8 cellular contexts compared by ENCODE assay signal in genomic region chr13:33194820-33195692, GRCh38.
DNase-seq lines count a peak whose midpoint lies in the region; ATAC-seq and TF ChIP-seq lines count a peak whose summit lies in the region.

No MANE protein-coding gene starts in this region.

- dilution Hi-C loops in mammary epithelial cell (cut with HindIII; ENCODE audit: low sequenced_read_pairs) = no loop called here

- H3K27ac ChIP-seq in mammary epithelial cell (ENCODE audit: insufficient read depth, low read depth, low read length) = no peak overlapping the region
- peak overlapping the region; percentile 82 for H3K27ac ChIP-seq in mesodermal cell (ENCODE audit: low read depth, low read length, severe bottlenecking)
- H3K27ac ChIP-seq in effector memory CD4-positive, alpha-beta T cell (ENCODE audit: insufficient read depth, low read length, poor library complexity, severe bottlenecking) = no peak overlapping the region

- DNase-seq in MCF 10A (ENCODE audit: unreplicated experiment) (peak; percentile 73), mammary epithelial cell (no peak), amniotic epithelial cell (ENCODE audit: low read depth) (peak; percentile 96)
- no peak for DNase-seq in activated naive CD8-positive, alpha-beta T cell treated with anti-CD3 and anti-CD28 coated beads for 36 hours
- DNase-seq in effector memory CD4-positive, alpha-beta T cell = no peak
- DNase-seq in activated CD4-positive, alpha-beta T cell treated with anti-CD3 and anti-CD28 coated beads for 36 hours = no peak

- H3K9me3 Mint-ChIP-seq in MCF 10A (ENCODE audit: unreplicated experiment) = no peaks in the 10 kb centered on the region
- no peaks in the 10 kb centered on the region for H3K9me3 Mint-ChIP-seq in activated naive CD8-positive, alpha-beta T cell treated with anti-CD3 and anti-CD28 coated beads for 36 hours
- no peaks in the 10 kb centered on the region for H3K9me3 Mint-ChIP-seq in activated CD4-positive, alpha-beta T cell treated with anti-CD3 and anti-CD28 coated beads for 36 hours (ENCODE audit: low read depth)

- peak overlapping the region; percentile 10 for H3K4me3 Mint-ChIP-seq in MCF 10A (ENCODE audit: unreplicated experiment)
- no peak overlapping the region for H3K4me3 Mint-ChIP-seq in activated naive CD8-positive, alpha-beta T cell treated with anti-CD3 and anti-CD28 coated beads for 36 hours
- no peak overlapping the region for H3K4me3 Mint-ChIP-seq in activated CD4-positive, alpha-beta T cell treated with anti-CD3 and anti-CD28 coated beads for 36 hours

- H3K36me3 Mint-ChIP-seq in MCF 10A (ENCODE audit: insufficient read depth, unreplicated experiment) = peaks cover 28% of the 10 kb centered on the region
- H3K36me3 Mint-ChIP-seq in activated naive CD8-positive, alpha-beta T cell treated with anti-CD3 and anti-CD28 coated beads for 36 hours = no peaks in the 10 kb centered on the region
- H3K36me3 Mint-ChIP-seq in activated CD4-positive, alpha-beta T cell treated with anti-CD3 and anti-CD28 coated beads for 36 hours (ENCODE audit: low read depth) = no peaks in the 10 kb centered on the region

- intact Hi-C loops in MCF 10A (cut with micrococcal nuclease) = no loop called here
- intact Hi-C loops in mammary epithelial cell (cut with micrococcal nuclease) = no loop called here
- intact Hi-C loops in activated CD4-positive, alpha-beta T cell treated with anti-CD3 and anti-CD28 coated beads for 36 hours (cut with DNase I, micrococcal nuclease) = no loop called here

- H3K27ac Mint-ChIP-seq in MCF 10A (ENCODE audit: low read depth, unreplicated experiment) = peak overlapping the region; percentile 91
- H3K27ac Mint-ChIP-seq in activated naive CD8-positive, alpha-beta T cell treated with anti-CD3 and anti-CD28 coated beads for 36 hours = no peak overlapping the region
- no peak overlapping the region for H3K27ac Mint-ChIP-seq in activated CD4-positive, alpha-beta T cell treated with anti-CD3 and anti-CD28 coated beads for 36 hours

- H3K9me3 ChIP-seq in mammary epithelial cell (replicated peaks; ENCODE audit: insufficient read depth, low read length) (no peaks in the 10 kb centered on the region), mesodermal cell (ENCODE audit: control insufficient read depth, low read length) (no peaks in the 10 kb centered on the region)
- H3K9me3 ChIP-seq in effector memory CD4-positive, alpha-beta T cell (ENCODE audit: control insufficient read depth, low read length) = no peaks in the 10 kb centered on the region

- BruUV-seq in MCF 10A (replicated peaks; lab: Mats Ljungman, UMichigan) (no TSS peak), mammary epithelial cell (replicated peaks; lab: Mats Ljungman, UMichigan) (no TSS peak)

- CTCF ChIA-PET in MCF 10A (lab: Yijun Ruan, JAX) (interaction anchor here (1.7 kb wide), 1 partner anchor 13 kb away, joined by 5 read pairs; no protein-coding TSS in a partner anchor), mammary epithelial cell (lab: Charles Lee; ENCODE audit: low non-redundant PET) (no interaction called here)
- CTCF ChIA-PET in activated CD4-positive, alpha-beta T cell treated with anti-CD3 and anti-CD28 coated beads for 36 hours (lab: Charles Lee) = interaction anchor here (0.5 kb wide), 1 partner anchor 88 kb away, joined by 3 read pairs; no protein-coding TSS in a partner anchor

- no peak overlapping the region for H3K4me2 ChIP-seq in mammary epithelial cell (ENCODE audit: insufficient read depth, low read depth, low read length)

- in situ Hi-C loops in mammary epithelial cell (cut with MboI; ENCODE audit: low sequenced_read_pairs in 2 of 2) = no loop called here

- H3K27me3 Mint-ChIP-seq in MCF 10A (ENCODE audit: insufficient read depth, unreplicated experiment) = no peaks in the 10 kb centered on the region
- H3K27me3 Mint-ChIP-seq in activated naive CD8-positive, alpha-beta T cell treated with anti-CD3 and anti-CD28 coated beads for 36 hours = peaks cover 8% of the 10 kb centered on the region
- no peaks in the 10 kb centered on the region for H3K27me3 Mint-ChIP-seq in activated CD4-positive, alpha-beta T cell treated with anti-CD3 and anti-CD28 coated beads for 36 hours

- H3K79me2 ChIP-seq in mammary epithelial cell (ENCODE audit: insufficient read depth, low read length) = peaks cover 39% of the 10 kb centered on the region

- H3K4me3 ChIP-seq in mammary epithelial cell (replicated peaks in 1 of 3; ENCODE audit: insufficient read depth in 1 of 3, low read depth in 2 of 3, low read length in 3 of 3) = no peak overlapping the region
- no peak overlapping the region for H3K4me3 ChIP-seq in mesodermal cell (ENCODE audit: extremely low read depth, insufficient read depth, low read length, poor library complexity, severe bottlenecking)
- no peak overlapping the region for H3K4me3 ChIP-seq in effector memory CD4-positive, alpha-beta T cell (ENCODE audit: insufficient read depth, low read depth, low read length, poor library complexity, severe bottlenecking)

- no peaks in the 10 kb centered on the region for H3K27me3 ChIP-seq in mammary epithelial cell (ENCODE audit: insufficient read depth, low read length)
- H3K27me3 ChIP-seq in effector memory CD4-positive, alpha-beta T cell (replicated peaks; ENCODE audit: control insufficient read depth, insufficient read depth, low read length, poor library complexity, severe bottlenecking) = no peaks in the 10 kb centered on the region

- POLR2A ChIA-PET in MCF 10A (lab: Yijun Ruan, JAX) = interaction anchor here (1.6 to 3.3 kb wide), 2 partner anchors 12 to 13 kb away, joined by 6 to 8 read pairs; no protein-coding TSS in a partner anchor
- POLR2A ChIA-PET in activated CD4-positive, alpha-beta T cell treated with anti-CD3 and anti-CD28 coated beads for 36 hours (lab: Charles Lee) = no interaction called here

- H3K4me1 ChIP-seq in mammary epithelial cell (ENCODE audit: insufficient read depth, low read length) (no peaks in the 10 kb centered on the region), mesodermal cell (ENCODE audit: control insufficient read depth, insufficient read depth, low read length, poor library complexity, severe bottlenecking) (peaks cover 6% of the 10 kb centered on the region)
- H3K4me1 ChIP-seq in effector memory CD4-positive, alpha-beta T cell (ENCODE audit: control insufficient read depth, insufficient read depth, low read length, poor library complexity, severe bottlenecking) = no peaks in the 10 kb centered on the region

- no peak overlapping the region for H3K9ac ChIP-seq in mammary epithelial cell (ENCODE audit: insufficient read depth, low read length)

- H3K36me3 ChIP-seq in mammary epithelial cell (ENCODE audit: insufficient read depth, low read length) (no peaks in the 10 kb centered on the region), mesodermal cell (ENCODE audit: control insufficient read depth, insufficient read depth, low read length) (no peaks in the 10 kb centered on the region)
- no peaks in the 10 kb centered on the region for H3K36me3 ChIP-seq in effector memory CD4-positive, alpha-beta T cell (ENCODE audit: control insufficient read depth, insufficient read depth, low read length)

- no peaks in the 10 kb centered on the region for H4K20me1 ChIP-seq in mammary epithelial cell (ENCODE audit: insufficient read depth, low read length)

- 91% methylated on average over 8 of the region's 8 CpGs for WGBS in mammary epithelial cell (ENCODE audit: low coverage, missing lambda C conversion rate)
- WGBS in mesodermal cell (ENCODE audit: insufficient coverage in 2 of 2), 2 experiments = 97 to 98% methylated on average over 7 to 8 of the region's 8 CpGs

- peaks cover 22% of the 10 kb centered on the region for H3K4me1 Mint-ChIP-seq in MCF 10A (ENCODE audit: insufficient read depth, unreplicated experiment)
- peaks cover 1% of the 10 kb centered on the region for H3K4me1 Mint-ChIP-seq in activated naive CD8-positive, alpha-beta T cell treated with anti-CD3 and anti-CD28 coated beads for 36 hours
- peaks cover 6% of the 10 kb centered on the region for H3K4me1 Mint-ChIP-seq in activated CD4-positive, alpha-beta T cell treated with anti-CD3 and anti-CD28 coated beads for 36 hours

- TF ChIP-seq CTCF in MCF 10A (IDR thresholded peaks at IDR 0.05; ENCODE audit: unreplicated experiment) (no peak), mammary epithelial cell (conservative IDR thresholded peaks at IDR 0.05 in 1 of 2, IDR thresholded peaks at IDR 0.05 in 1 of 2; ENCODE audit: extremely low read depth in 1 of 2, insufficient read depth in 1 of 2, low read depth in 1 of 2, low read length in 2 of 2) (no peak)

- ATAC-seq in HG03095 (IDR thresholded peaks at IDR 0.05; ENCODE audit: unreplicated experiment) = peak; percentile 89
- ATAC-seq in activated CD4-positive, alpha-beta T cell treated with anti-CD3 and anti-CD28 coated beads for 36 hours = no peak

- no peak overlapping the region for H2AFZ ChIP-seq in mammary epithelial cell (ENCODE audit: low read depth, low read length)

Comparison
In these comparisons a context has a peak if more than half of its experiments do, and no peak if none do; other contexts are left out.
1. DNase-seq: peak in MCF 10A (single experiment) and amniotic epithelial cell (single experiment); none in mammary epithelial cell (single experiment), activated naive CD8-positive, alpha-beta T cell treated with anti-CD3 and anti-CD28 coated beads for 36 hours (single experiment), effector memory CD4-positive, alpha-beta T cell (0 of 3) and activated CD4-positive, alpha-beta T cell treated with anti-CD3 and anti-CD28 coated beads for 36 hours (single experiment).